22 cellular contexts compared by ENCODE assay signal in genomic region chr1:219430419-219430818, GRCh38.
"Had no signal": no experiment of that assay in that cellular context is flagged by ENCODE, and none has a peak within 500 bp of the region (broad histone marks: within the 10 kb centered on the region; RNA-seq: fewer than 3 reads in every experiment).

No MANE protein-coding gene starts in this region.

- H3K4me1 Mint-ChIP-seq: natural killer cell; neural crest cell; stimulated activated naive B cell treated with anti-CD40 and anti-IgM and Interleukin-4, amounts not matched to agents 10 μg/mL and 1 μg/mL and 100 μg/mL, for 72 hours had no signal

- H3K27me3 Mint-ChIP-seq: stimulated activated naive B cell treated with anti-CD40 and anti-IgM and Interleukin-4, amounts not matched to agents 10 μg/mL and 1 μg/mL and 100 μg/mL, for 72 hours had no signal

- DNase-seq: dorsolateral prefrontal cortex; effector CD4-positive, alpha-beta T cell; gastrocnemius medialis; head of caudate nucleus; left ventricle myocardium superior; lower lobe of right lung; natural killer cell; pancreas; right lobe of liver; small intestine; stimulated activated CD4-positive, alpha-beta T cell treated with anti-CD3 and anti-CD28 coated beads, Interleukin-15, amount 100 ng/mL, for 24 hours; stimulated activated CD4-positive, alpha-beta T cell treated with anti-CD3 and anti-CD28 coated beads, Interleukin-2, amount 100 ng/mL, for 48 hours; stimulated activated naive B cell treated with anti-CD40 and anti-IgM and Interleukin-4, amounts not matched to agents 10 μg/mL and 1 μg/mL and 100 μg/mL, for 72 hours; transverse colon had no signal

- H3K4me3 Mint-ChIP-seq: natural killer cell; neural crest cell; stimulated activated naive B cell treated with anti-CD40 and anti-IgM and Interleukin-4, amounts not matched to agents 10 μg/mL and 1 μg/mL and 100 μg/mL, for 72 hours; stimulated activated naive CD8-positive, alpha-beta T cell treated with anti-CD3 and anti-CD28 coated beads, Interleukin-15, Interleukin-2, amounts not matched to agents 100 ng/mL and 50 ng/mL, for 24 hours had no signal

- H3K27me3 ChIP-seq: dorsolateral prefrontal cortex, gastrocnemius medialis, hepatocyte, neutrophil, pancreas, right lobe of liver, suprapubic skin, transverse colon, vagina had no signal

- H3K79me2 ChIP-seq: hepatocyte had no signal

- FAIRE-seq: colon, islet of Langerhans, pancreas, small intestine had no signal

- H3K36me3 Mint-ChIP-seq: natural killer cell; stimulated activated naive B cell treated with anti-CD40 and anti-IgM and Interleukin-4, amounts not matched to agents 10 μg/mL and 1 μg/mL and 100 μg/mL, for 72 hours had no signal

- H2AFZ ChIP-seq: hepatocyte had no signal

- H3K27ac ChIP-seq: dorsolateral prefrontal cortex, gastrocnemius medialis, hepatocyte, lower lobe of right lung, neutrophil, pancreas, right lobe of liver, suprapubic skin, transverse colon, vagina had no signal

- H3K4me2 ChIP-seq: hepatocyte had no signal

- H3K9me3 ChIP-seq: gastrocnemius medialis, lower lobe of right lung, neutrophil, pancreas, right lobe of liver, suprapubic skin, transverse colon, vagina had no signal

- H3K27ac Mint-ChIP-seq: natural killer cell; stimulated activated naive B cell treated with anti-CD40 and anti-IgM and Interleukin-4, amounts not matched to agents 10 μg/mL and 1 μg/mL and 100 μg/mL, for 72 hours; stimulated activated naive CD8-positive, alpha-beta T cell treated with anti-CD3 and anti-CD28 coated beads, Interleukin-15, Interleukin-2, amounts not matched to agents 100 ng/mL and 50 ng/mL, for 24 hours had no signal

- H3K4me3 ChIP-seq: dorsolateral prefrontal cortex, gastrocnemius medialis, hepatocyte, lower lobe of right lung, pancreas, right lobe of liver, suprapubic skin, transverse colon, vagina had no signal

- H3K36me3 ChIP-seq: gastrocnemius medialis, lower lobe of right lung, neutrophil, pancreas, right lobe of liver, suprapubic skin, transverse colon, vagina had no signal

- H3K9me3 Mint-ChIP-seq: natural killer cell; neural crest cell; stimulated activated naive B cell treated with anti-CD40 and anti-IgM and Interleukin-4, amounts not matched to agents 10 μg/mL and 1 μg/mL and 100 μg/mL, for 72 hours had no signal

- H3K4me1 ChIP-seq: lower lobe of right lung, right lobe of liver, transverse colon, vagina had no signal

- ATAC-seq: gastrocnemius medialis; left ventricle myocardium superior; lower lobe of right lung; natural killer cell; pancreas; right lobe of liver; stimulated activated naive B cell treated with anti-CD40 and anti-IgM and Interleukin-4, amounts not matched to agents 10 μg/mL and 1 μg/mL and 100 μg/mL, for 72 hours had no signal
